In the genomic region with DNA sequence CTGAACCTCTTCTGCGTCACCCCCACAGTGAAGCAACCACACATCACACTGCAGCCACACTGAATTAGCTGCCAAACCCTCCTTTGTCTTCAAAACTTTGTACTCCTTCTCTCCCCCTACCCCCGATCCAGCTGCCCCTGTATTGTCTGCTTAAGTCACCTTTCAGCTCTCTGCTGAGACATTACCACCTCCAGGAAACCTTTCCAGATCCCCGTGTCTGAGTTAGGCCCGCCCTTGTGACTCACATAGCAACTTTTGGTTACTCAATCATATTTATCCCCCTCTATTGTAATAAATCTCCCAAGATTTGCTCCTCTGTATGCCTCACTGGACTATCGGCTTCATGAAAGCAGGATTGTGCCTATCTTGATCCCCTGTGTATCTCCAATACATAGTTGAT, we compare ENCODE assay signal across 25 cellular contexts.
DNase-seq lines count a peak whose midpoint lies in the region; ATAC-seq and TF ChIP-seq lines count a peak whose summit lies in the region.
"Had no signal": no experiment of that assay in that cellular context is flagged by ENCODE, and none has a peak within 500 bp of the region (broad histone marks: within the 10 kb centered on the region; RNA-seq: fewer than 3 reads in every experiment).

No MANE protein-coding gene starts in this region.

- dilution Hi-C loops in mammary epithelial cell (cut with HindIII; ENCODE audit: low sequenced_read_pairs): no loop called here

- DNase-seq in AG20443 (ENCODE audit: low spot score) (peak; percentile 12), LHCN-M2 (ENCODE audit: low read depth) (peak; percentile 9), mammary epithelial cell (peak; percentile 74), glomerular visceral epithelial cell (ENCODE audit: extremely low spot score) (peak; percentile 28), A673 (ENCODE audit: low spot score) (no peak), A172 (ENCODE audit: low spot score) (no peak)
- DNase-seq: activated CD4-positive, alpha-beta T cell treated with anti-CD3 and anti-CD28 coated beads, Interleukin-2, amount 50 U/mL, for 1 hour; activated effector memory CD4-positive, alpha-beta T cell treated with anti-CD3 and anti-CD28 coated beads, Interleukin-2, amount 50 U/mL, for 16 hours; activated naive CD8-positive, alpha-beta T cell treated with anti-CD3 and anti-CD28 coated beads, Interleukin-2, amount 50 U/mL, for 24 hours; dermis blood vessel endothelial cell; H9; left colon; MV-4-11; natural killer cell; NCI-H187 treated with DMSO at 0.1 percent for 48 hours; NCI-H2227 treated with DMSO at 0.1 percent for 48 hours; pancreas; right lobe of liver; T-helper 17 cell; testis had no signal

- H3K27ac ChIP-seq in mammary epithelial cell (ENCODE audit: insufficient read depth, low read depth, low read length): no peak overlapping the region
- H3K27ac ChIP-seq in A673 (ENCODE audit: low read depth, low read length, poor library complexity, severe bottlenecking): no peak overlapping the region
- H3K27ac ChIP-seq: C4-2B, cardiac muscle cell, pancreas, right lobe of liver, testis, vagina had no signal

- CTCF ChIA-PET in mammary epithelial cell (lab: Charles Lee; ENCODE audit: low non-redundant PET) (interaction anchor here (0.5 kb wide), 1 partner anchor 11 kb away, joined by 5 read pairs; no protein-coding TSS in a partner anchor), A673 (lab: Charles Lee) (no interaction called here)

- H3K27me3 ChIP-seq in mammary epithelial cell (ENCODE audit: insufficient read depth, low read length) (no peaks in the 10 kb centered on the region), A673 (replicated peaks; ENCODE audit: insufficient read depth, low read depth, low read length, poor library complexity) (no peaks in the 10 kb centered on the region)
- H3K27me3 ChIP-seq: cardiac muscle cell, pancreas, right lobe of liver, testis, vagina had no signal

- H3K79me2 ChIP-seq in mammary epithelial cell (ENCODE audit: insufficient read depth, low read length): no peaks in the 10 kb centered on the region

- H3K36me3 ChIP-seq in mammary epithelial cell (ENCODE audit: insufficient read depth, low read length) (peaks cover 2% of the 10 kb centered on the region), A673 (ENCODE audit: insufficient read depth, low read length, poor library complexity, severe bottlenecking) (no peaks in the 10 kb centered on the region)
- H3K36me3 ChIP-seq: cardiac muscle cell, vagina had no signal

- ATAC-seq in GM19463 (IDR thresholded peaks at IDR 0.05; ENCODE audit: unreplicated experiment) (no peak), HG03139 (IDR thresholded peaks at IDR 0.05; ENCODE audit: unreplicated experiment) (no peak)
- ATAC-seq: activated naive CD8-positive, alpha-beta T cell treated with anti-CD3 and anti-CD28 coated beads, Interleukin-2, amount 50 U/mL, for 24 hours; left colon; natural killer cell; right lobe of liver; T-helper 17 cell had no signal

- in situ Hi-C loops in mammary epithelial cell (cut with MboI; ENCODE audit: low sequenced_read_pairs in 2 of 2): no loop called here

- POLR2A ChIA-PET in A673 (lab: Charles Lee; ENCODE audit: low non-redundant PET): no interaction called here

- 94% methylated on average over 4 of the region's 5 CpGs for WGBS in mammary epithelial cell (ENCODE audit: low coverage, missing lambda C conversion rate)

- H3K9me3 ChIP-seq in mammary epithelial cell (replicated peaks; ENCODE audit: insufficient read depth, low read length) (peaks cover 4% of the 10 kb centered on the region), A673 (ENCODE audit: low read depth, low read length, poor library complexity, severe bottlenecking) (no peaks in the 10 kb centered on the region)
- H3K9me3 ChIP-seq: pancreas, right lobe of liver, testis, vagina had no signal

- intact Hi-C loops in mammary epithelial cell (cut with micrococcal nuclease) (loop anchor here (5.0 kb wide), 1 partner anchor 85 kb away; no protein-coding TSS in a partner anchor), A673 (cut with micrococcal nuclease; ENCODE audit: unreplicated experiment) (no loop called here)

- H2AFZ ChIP-seq in mammary epithelial cell (ENCODE audit: low read depth, low read length): no peak overlapping the region

- no peak overlapping the region for H3K4me3 ChIP-seq in mammary epithelial cell (replicated peaks in 1 of 3; ENCODE audit: insufficient read depth in 1 of 3, low read depth in 2 of 3, low read length in 3 of 3)
- H3K4me3 ChIP-seq in A673 (ENCODE audit: low read depth, low read length, poor library complexity, severe bottlenecking): no peak overlapping the region
- H3K4me3 ChIP-seq: cardiac muscle cell, pancreas, right lobe of liver, testis, vagina had no signal

- BruUV-seq in mammary epithelial cell (replicated peaks; lab: Mats Ljungman, UMichigan) (no TSS peak), A673 (replicated peaks; lab: Mats Ljungman, UMichigan) (no TSS peak)

- peaks cover 7% of the 10 kb centered on the region for H3K4me1 ChIP-seq in mammary epithelial cell (ENCODE audit: insufficient read depth, low read length)
- H3K4me1 ChIP-seq in A673 (ENCODE audit: insufficient read depth, low read length, poor library complexity, severe bottlenecking): no peaks in the 10 kb centered on the region
- H3K4me1 ChIP-seq: pancreas, right lobe of liver, testis, vagina had no signal

- TF ChIP-seq CTCF in mammary epithelial cell (conservative IDR thresholded peaks at IDR 0.05 in 1 of 2, IDR thresholded peaks at IDR 0.05 in 1 of 2; ENCODE audit: extremely low read depth in 1 of 2, insufficient read depth in 1 of 2, low read depth in 1 of 2, low read length in 2 of 2) (no peak), A673 (conservative IDR thresholded peaks at IDR 0.05; ENCODE audit: low read depth, low read length) (no peak)

- no peaks in the 10 kb centered on the region for H4K20me1 ChIP-seq in mammary epithelial cell (ENCODE audit: insufficient read depth, low read length)

- H3K4me2 ChIP-seq in mammary epithelial cell (ENCODE audit: insufficient read depth, low read depth, low read length): no peak overlapping the region

- no peak overlapping the region for H3K9ac ChIP-seq in mammary epithelial cell (ENCODE audit: insufficient read depth, low read length)

Comparison
In these comparisons a context has a peak if more than half of its experiments do, and no peak if none do; other contexts are left out.
1. DNase-seq: peak in AG20443 (single experiment), LHCN-M2 (single experiment), mammary epithelial cell (single experiment) and glomerular visceral epithelial cell (single experiment); none in A673 (single experiment) and A172 (single experiment).